ENCODE assay signal across 1 cellular context in the genomic region with DNA sequence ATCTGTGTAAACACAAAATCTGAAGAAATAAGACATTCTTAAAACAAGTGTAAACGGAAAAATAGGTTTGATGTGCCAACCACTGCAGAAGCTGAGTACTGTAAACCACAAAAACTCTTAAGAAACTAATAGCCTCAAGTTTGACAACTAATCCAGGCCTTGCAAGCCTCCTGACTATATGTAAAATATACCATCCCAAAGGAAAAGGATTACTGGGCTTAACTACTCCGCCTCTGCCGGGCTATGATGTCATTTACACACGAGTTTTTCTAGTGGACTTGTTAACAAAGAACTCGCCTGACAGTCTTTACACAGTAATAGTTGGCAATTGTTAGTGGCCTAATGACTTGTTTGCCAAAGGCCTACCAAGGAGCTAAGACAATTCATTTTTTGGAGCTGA.
TF ChIP-seq lines count a peak whose summit lies in the region.

No MANE protein-coding gene starts in this region.

TF ChIP-seq in HepG2, 621 proteins besides CTCF, POLR2A, EP300 and RAD21 (continued from another document):
- TF ChIP-seq, protein P1, sequence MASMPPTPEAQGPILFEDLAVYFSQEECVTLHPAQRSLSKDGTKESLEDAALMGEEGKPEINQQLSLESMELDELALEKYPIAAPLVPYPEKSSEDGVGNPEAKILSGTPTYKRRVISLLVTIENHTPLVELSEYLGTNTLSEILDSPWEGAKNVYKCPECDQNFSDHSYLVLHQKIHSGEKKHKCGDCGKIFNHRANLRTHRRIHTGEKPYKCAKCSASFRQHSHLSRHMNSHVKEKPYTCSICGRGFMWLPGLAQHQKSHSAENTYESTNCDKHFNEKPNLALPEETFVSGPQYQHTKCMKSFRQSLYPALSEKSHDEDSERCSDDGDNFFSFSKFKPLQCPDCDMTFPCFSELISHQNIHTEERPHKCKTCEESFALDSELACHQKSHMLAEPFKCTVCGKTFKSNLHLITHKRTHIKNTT (CRISPR knock-in tag; IDR thresholded peaks at IDR 0.05) = no peak
- TF ChIP-seq, protein P2, sequence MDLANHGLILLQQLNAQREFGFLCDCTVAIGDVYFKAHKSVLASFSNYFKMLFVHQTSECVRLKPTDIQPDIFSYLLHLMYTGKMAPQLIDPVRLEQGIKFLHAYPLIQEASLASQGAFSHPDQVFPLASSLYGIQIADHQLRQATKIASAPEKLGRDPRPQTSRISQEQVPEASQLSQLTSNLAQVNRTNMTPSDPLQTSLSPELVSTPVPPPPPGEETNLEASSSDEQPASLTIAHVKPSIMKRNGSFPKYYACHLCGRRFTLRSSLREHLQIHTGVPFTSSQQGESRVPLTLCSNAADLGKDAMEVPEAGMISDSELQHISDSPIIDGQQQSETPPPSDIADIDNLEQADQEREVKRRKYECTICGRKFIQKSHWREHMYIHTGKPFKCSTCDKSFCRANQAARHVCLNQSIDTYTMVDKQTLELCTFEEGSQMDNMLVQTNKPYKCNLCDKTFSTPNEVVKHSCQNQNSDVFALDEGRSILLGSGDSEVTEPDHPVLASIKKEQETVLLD (CRISPR knock-in tag; IDR thresholded peaks at IDR 0.05; ENCODE audit: low read depth) = no peak
- TF ChIP-seq RXRB (CRISPR knock-in tag; IDR thresholded peaks at IDR 0.05; ENCODE audit: borderline replicate concordance) (no peak), ZBTB21 (CRISPR knock-in tag; IDR thresholded peaks at IDR 0.05) (peak; percentile 60; the same call in 1 of the 2 replicates), SOX13 (IDR thresholded peaks at IDR 0.05) (0 out of 2 replicates have a peak, but pooled peaks have one; percentile 18), SOX13 (CRISPR knock-in tag; conservative IDR thresholded peaks at IDR 0.05 in 1 of 2, IDR thresholded peaks at IDR 0.05 in 1 of 2) (peak in 1 of 2 experiments; percentile 75; a peak in 2 of 4 replicates), SOX6 (IDR thresholded peaks at IDR 0.05) (no peak), SOX6 (CRISPR knock-in tag; IDR thresholded peaks at IDR 0.05) (peak; percentile 27; the same call in 1 of the 2 replicates), TARDBP (CRISPR knock-in tag; IDR thresholded peaks at IDR 0.05) (no peak), SMARCE1 (IDR thresholded peaks at IDR 0.05; ENCODE audit: borderline replicate concordance) (no peak), SOX5 (CRISPR knock-in tag; IDR thresholded peaks at IDR 0.05; ENCODE audit: borderline replicate concordance) (peak; percentile 64; the same call in 1 of the 2 replicates), NR2F6 (IDR thresholded peaks at IDR 0.05) (0 out of 2 replicates have a peak, but pooled peaks have one; percentile 14), NR2F6 (CRISPR knock-in tag; IDR thresholded peaks at IDR 0.05) (no peak), NFRKB (IDR thresholded peaks at IDR 0.05) (no peak), ZFP37 (CRISPR knock-in tag; IDR thresholded peaks at IDR 0.05; ENCODE audit: borderline replicate concordance) (no peak), ZNF431 (CRISPR knock-in tag; IDR thresholded peaks at IDR 0.05; ENCODE audit: borderline replicate concordance, low read depth) (no peak), ZNF563 (CRISPR knock-in tag; IDR thresholded peaks at IDR 0.05) (no peak), ZFY (CRISPR knock-in tag; IDR thresholded peaks at IDR 0.05) (peak; percentile 13; the same call in 1 of the 2 replicates), SAP130 (CRISPR knock-in tag; IDR thresholded peaks at IDR 0.05; ENCODE audit: low read depth) (peak; percentile 53), WIZ (CRISPR knock-in tag; IDR thresholded peaks at IDR 0.05) (no peak), RBFOX2 (IDR thresholded peaks at IDR 0.05; ENCODE audit: low read depth, low read length) (peak; percentile 52; the same call in 1 of the 2 replicates), TBP (CRISPR knock-in tag; IDR thresholded peaks at IDR 0.05) (no peak)
- TF ChIP-seq, protein P3, sequence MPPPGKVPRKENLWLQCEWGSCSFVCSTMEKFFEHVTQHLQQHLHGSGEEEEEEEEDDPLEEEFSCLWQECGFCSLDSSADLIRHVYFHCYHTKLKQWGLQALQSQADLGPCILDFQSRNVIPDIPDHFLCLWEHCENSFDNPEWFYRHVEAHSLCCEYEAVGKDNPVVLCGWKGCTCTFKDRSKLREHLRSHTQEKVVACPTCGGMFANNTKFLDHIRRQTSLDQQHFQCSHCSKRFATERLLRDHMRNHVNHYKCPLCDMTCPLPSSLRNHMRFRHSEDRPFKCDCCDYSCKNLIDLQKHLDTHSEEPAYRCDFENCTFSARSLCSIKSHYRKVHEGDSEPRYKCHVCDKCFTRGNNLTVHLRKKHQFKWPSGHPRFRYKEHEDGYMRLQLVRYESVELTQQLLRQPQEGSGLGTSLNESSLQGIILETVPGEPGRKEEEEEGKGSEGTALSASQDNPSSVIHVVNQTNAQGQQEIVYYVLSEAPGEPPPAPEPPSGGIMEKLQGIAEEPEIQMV (CRISPR knock-in tag; IDR thresholded peaks at IDR 0.05; ENCODE audit: low read depth) = no peak
- TF ChIP-seq, protein P4, sequence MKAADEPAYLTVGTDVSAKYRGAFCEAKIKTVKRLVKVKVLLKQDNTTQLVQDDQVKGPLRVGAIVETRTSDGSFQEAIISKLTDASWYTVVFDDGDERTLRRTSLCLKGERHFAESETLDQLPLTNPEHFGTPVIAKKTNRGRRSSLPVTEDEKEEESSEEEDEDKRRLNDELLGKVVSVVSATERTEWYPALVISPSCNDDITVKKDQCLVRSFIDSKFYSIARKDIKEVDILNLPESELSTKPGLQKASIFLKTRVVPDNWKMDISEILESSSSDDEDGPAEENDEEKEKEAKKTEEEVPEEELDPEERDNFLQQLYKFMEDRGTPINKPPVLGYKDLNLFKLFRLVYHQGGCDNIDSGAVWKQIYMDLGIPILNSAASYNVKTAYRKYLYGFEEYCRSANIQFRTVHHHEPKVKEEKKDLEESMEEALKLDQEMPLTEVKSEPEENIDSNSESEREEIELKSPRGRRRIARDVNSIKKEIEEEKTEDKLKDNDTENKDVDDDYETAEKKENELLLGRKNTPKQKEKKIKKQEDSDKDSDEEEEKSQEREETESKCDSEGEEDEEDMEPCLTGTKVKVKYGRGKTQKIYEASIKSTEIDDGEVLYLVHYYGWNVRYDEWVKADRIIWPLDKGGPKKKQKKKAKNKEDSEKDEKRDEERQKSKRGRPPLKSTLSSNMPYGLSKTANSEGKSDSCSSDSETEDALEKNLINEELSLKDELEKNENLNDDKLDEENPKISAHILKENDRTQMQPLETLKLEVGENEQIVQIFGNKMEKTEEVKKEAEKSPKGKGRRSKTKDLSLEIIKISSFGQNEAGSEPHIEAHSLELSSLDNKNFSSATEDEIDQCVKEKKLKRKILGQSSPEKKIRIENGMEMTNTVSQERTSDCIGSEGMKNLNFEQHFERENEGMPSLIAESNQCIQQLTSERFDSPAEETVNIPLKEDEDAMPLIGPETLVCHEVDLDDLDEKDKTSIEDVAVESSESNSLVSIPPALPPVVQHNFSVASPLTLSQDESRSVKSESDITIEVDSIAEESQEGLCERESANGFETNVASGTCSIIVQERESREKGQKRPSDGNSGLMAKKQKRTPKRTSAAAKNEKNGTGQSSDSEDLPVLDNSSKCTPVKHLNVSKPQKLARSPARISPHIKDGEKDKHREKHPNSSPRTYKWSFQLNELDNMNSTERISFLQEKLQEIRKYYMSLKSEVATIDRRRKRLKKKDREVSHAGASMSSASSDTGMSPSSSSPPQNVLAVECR (CRISPR knock-in tag; IDR thresholded peaks at IDR 0.05; ENCODE audit: borderline replicate concordance) = peak; percentile 22; the same call in 1 of the 2 replicates
- TF ChIP-seq, protein P5, sequence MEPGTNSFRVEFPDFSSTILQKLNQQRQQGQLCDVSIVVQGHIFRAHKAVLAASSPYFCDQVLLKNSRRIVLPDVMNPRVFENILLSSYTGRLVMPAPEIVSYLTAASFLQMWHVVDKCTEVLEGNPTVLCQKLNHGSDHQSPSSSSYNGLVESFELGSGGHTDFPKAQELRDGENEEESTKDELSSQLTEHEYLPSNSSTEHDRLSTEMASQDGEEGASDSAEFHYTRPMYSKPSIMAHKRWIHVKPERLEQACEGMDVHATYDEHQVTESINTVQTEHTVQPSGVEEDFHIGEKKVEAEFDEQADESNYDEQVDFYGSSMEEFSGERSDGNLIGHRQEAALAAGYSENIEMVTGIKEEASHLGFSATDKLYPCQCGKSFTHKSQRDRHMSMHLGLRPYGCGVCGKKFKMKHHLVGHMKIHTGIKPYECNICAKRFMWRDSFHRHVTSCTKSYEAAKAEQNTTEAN (CRISPR knock-in tag; conservative IDR thresholded peaks at IDR 0.05) = 0 out of 2 replicates have a peak, but pooled peaks have one; percentile 28
